Comparison of ENCODE assay signal across 14 cellular contexts in genomic region chr6:34316442-34317171, GRCh38.
DNase-seq lines count a peak whose midpoint lies in the region; ATAC-seq and TF ChIP-seq lines count a peak whose summit lies in the region.
"Had no signal": no experiment of that assay in that cellular context is flagged by ENCODE, and none has a peak within 500 bp of the region (broad histone marks: within the 10 kb centered on the region; RNA-seq: fewer than 3 reads in every experiment).

No MANE protein-coding gene starts in this region.

- H3K36me3 Mint-ChIP-seq in activated naive CD4-positive, alpha-beta T cell treated with anti-CD3 and anti-CD28 coated beads, Interleukin-2, amount 50 U/mL, for 24 hours: peaks cover 2% of the 10 kb centered on the region
- H3K36me3 Mint-ChIP-seq in activated naive CD4-positive, alpha-beta T cell treated with anti-CD3 and anti-CD28 coated beads, Interleukin-2, amount 10 ng/mL, durations not matched to agents 7 days and 5 days: no peaks in the 10 kb centered on the region
- H3K36me3 Mint-ChIP-seq in type B pancreatic cell: peaks cover 10% of the 10 kb centered on the region

- peaks cover 37% of the 10 kb centered on the region for H3K79me2 ChIP-seq in hepatocyte

- peak overlapping the region; percentile 95 for H3K27ac Mint-ChIP-seq in activated naive CD4-positive, alpha-beta T cell treated with anti-CD3 and anti-CD28 coated beads, Interleukin-2, amount 50 U/mL, for 24 hours
- H3K27ac Mint-ChIP-seq in activated naive CD4-positive, alpha-beta T cell treated with anti-CD3 and anti-CD28 coated beads, Interleukin-2, amount 10 ng/mL, durations not matched to agents 7 days and 5 days: no peak overlapping the region
- H3K27ac Mint-ChIP-seq in type B pancreatic cell: peak overlapping the region; percentile 56

- peak overlapping the region; percentile 50 for H3K27ac ChIP-seq in hepatocyte
- H3K27ac ChIP-seq: PC-9 had no signal

- H3K4me2 ChIP-seq in hepatocyte: no peak overlapping the region
- H3K4me2 ChIP-seq: PC-9 had no signal

- H3K4me1 Mint-ChIP-seq in activated naive CD4-positive, alpha-beta T cell treated with anti-CD3 and anti-CD28 coated beads, Interleukin-2, amount 50 U/mL, for 24 hours: peaks cover 63% of the 10 kb centered on the region
- H3K4me1 Mint-ChIP-seq in activated naive CD4-positive, alpha-beta T cell treated with anti-CD3 and anti-CD28 coated beads, Interleukin-2, amount 10 ng/mL, durations not matched to agents 7 days and 5 days: peaks cover 23% of the 10 kb centered on the region
- peaks cover 53% of the 10 kb centered on the region for H3K4me1 Mint-ChIP-seq in type B pancreatic cell (ENCODE audit: unreplicated experiment)

- H3K4me3 Mint-ChIP-seq in activated naive CD4-positive, alpha-beta T cell treated with anti-CD3 and anti-CD28 coated beads, Interleukin-2, amount 50 U/mL, for 24 hours: peak overlapping the region; percentile 6
- no peak overlapping the region for H3K4me3 Mint-ChIP-seq in activated naive CD4-positive, alpha-beta T cell treated with anti-CD3 and anti-CD28 coated beads, Interleukin-2, amount 10 ng/mL, durations not matched to agents 7 days and 5 days
- H3K4me3 Mint-ChIP-seq in type B pancreatic cell: no peak overlapping the region

- no peak overlapping the region for H3K4me3 ChIP-seq in hepatocyte
- H3K4me3 ChIP-seq: heart right ventricle, PC-9 had no signal

- no peaks in the 10 kb centered on the region for H3K27me3 Mint-ChIP-seq in activated naive CD4-positive, alpha-beta T cell treated with anti-CD3 and anti-CD28 coated beads, Interleukin-2, amount 50 U/mL, for 24 hours
- H3K27me3 Mint-ChIP-seq in activated naive CD4-positive, alpha-beta T cell treated with anti-CD3 and anti-CD28 coated beads, Interleukin-2, amount 10 ng/mL, durations not matched to agents 7 days and 5 days: no peaks in the 10 kb centered on the region
- no peaks in the 10 kb centered on the region for H3K27me3 Mint-ChIP-seq in type B pancreatic cell
- H3K27me3 Mint-ChIP-seq: activated CD4-positive, alpha-beta T cell treated with anti-CD3 and anti-CD28 coated beads, Interleukin-2, amount 10 ng/mL, durations not matched to agents 7 days and 5 days had no signal

- no peaks in the 10 kb centered on the region for H3K9me3 ChIP-seq in hepatocyte (ENCODE audit: low read depth)
- H3K9me3 ChIP-seq: heart right ventricle had no signal

- CTCF ChIA-PET in activated naive CD4-positive, alpha-beta T cell treated with anti-CD3 and anti-CD28 coated beads, Interleukin-2, amount 10 ng/mL, durations not matched to agents 7 days and 5 days (lab: Charles Lee): interaction anchor here (0.6 to 1.7 kb wide), 2 partner anchors 97 to 98 kb away, joined by 3 to 4 read pairs; no protein-coding TSS in a partner anchor

- no peak overlapping the region for H2AFZ ChIP-seq in hepatocyte
- H2AFZ ChIP-seq: PC-9 had no signal

- H3K9me2 ChIP-seq in hepatocyte (replicated peaks; ENCODE audit: insufficient read depth): no peaks in the 10 kb centered on the region

- DNase-seq in activated naive CD4-positive, alpha-beta T cell treated with anti-CD3 and anti-CD28 coated beads, Interleukin-2, amount 10 ng/mL, durations not matched to agents 7 days and 5 days: no peak
- DNase-seq in RPMI8226 (peak; percentile 49), hepatocyte (ENCODE audit: low spot score) (no peak), type B pancreatic cell (ENCODE audit: extremely low spot score, unreplicated experiment) (no peak), epidermal melanocyte (ENCODE audit: insufficient read length, low spot score) (no peak)
- DNase-seq: DMS153, heart right ventricle, left ventricle myocardium superior, NCI-H2171 treated with DMSO at 0.1 percent for 48 hours, PC-9 had no signal

- H3K27me3 ChIP-seq in hepatocyte: no peaks in the 10 kb centered on the region
- H3K27me3 ChIP-seq: heart right ventricle had no signal

- 100% methylated on average over 1 of the region's 1 CpG for WGBS in hepatocyte (ENCODE audit: low lambda C conversion rate, missing lambda C conversion rate)

- no peaks in the 10 kb centered on the region for H3K36me3 ChIP-seq in hepatocyte (replicated peaks; ENCODE audit: insufficient read depth, low read depth)

- H4K20me1 ChIP-seq in hepatocyte (ENCODE audit: insufficient read depth, poor library complexity, severe bottlenecking): no peaks in the 10 kb centered on the region

- H3K4me1 ChIP-seq in hepatocyte (ENCODE audit: insufficient read depth): peaks cover 28% of the 10 kb centered on the region

- no peaks in the 10 kb centered on the region for H3K9me3 Mint-ChIP-seq in activated naive CD4-positive, alpha-beta T cell treated with anti-CD3 and anti-CD28 coated beads, Interleukin-2, amount 50 U/mL, for 24 hours
- no peaks in the 10 kb centered on the region for H3K9me3 Mint-ChIP-seq in activated naive CD4-positive, alpha-beta T cell treated with anti-CD3 and anti-CD28 coated beads, Interleukin-2, amount 10 ng/mL, durations not matched to agents 7 days and 5 days
- peaks cover 11% of the 10 kb centered on the region for H3K9me3 Mint-ChIP-seq in type B pancreatic cell
- H3K9me3 Mint-ChIP-seq: activated CD4-positive, alpha-beta T cell treated with anti-CD3 and anti-CD28 coated beads, Interleukin-2, amount 10 ng/mL, durations not matched to agents 7 days and 5 days had no signal

- TF ChIP-seq CTCF in hepatocyte (IDR thresholded peaks at IDR 0.05; ENCODE audit: poor library complexity) (no peak), type B pancreatic cell (conservative IDR thresholded peaks at IDR 0.05) (no peak)

- ATAC-seq in HG02642 (IDR thresholded peaks at IDR 0.05; ENCODE audit: poor library complexity, unreplicated experiment): no peak
- no peak for ATAC-seq in HG03378 (IDR thresholded peaks at IDR 0.05; ENCODE audit: unreplicated experiment)
- ATAC-seq: left ventricle myocardium superior had no signal
